8 cellular contexts compared by ENCODE assay signal in genomic region chrX:76427560-76428242, GRCh38. TPM values are rescaled to one million over a fixed set of nuclear protein-coding genes. Genes with fewer than 3 reads are reported as not detected.
A peak's percentile ranks its signal among the peaks of the same experiment; 100 is the strongest.
DNase-seq lines count a peak whose midpoint lies in the region; ATAC-seq and TF ChIP-seq lines count a peak whose summit lies in the region.

TSS of gene MAGEE1 (plus strand) at chrX:76427710. CDS start at chrX:76427931, 221 bp downstream.

- no peaks in the 10 kb centered on the region for H3K27me3 ChIP-seq in GM06990 (replicated peaks; ENCODE audit: control insufficient read depth, insufficient read depth, low read length)
- H3K27me3 ChIP-seq in WERI-Rb-1 (ENCODE audit: insufficient read depth, low read depth, severe bottlenecking): peaks cover 39% of the 10 kb centered on the region
- H3K27me3 ChIP-seq in breast epithelium: peaks cover 0 to 39% of the 10 kb centered on the region in 2 donors

- peak; percentile 86 for DNase-seq in GM06990 (ENCODE audit: extremely low read depth, insufficient read length)
- peak; percentile 73 for DNase-seq in NCI-H1092 treated with DMSO at 0.1 percent for 48 hours (lab: John Stamatoyannopoulos, UW)
- DNase-seq in WERI-Rb-1: peak; percentile 70
- peak; percentile 58 to 70 for DNase-seq in breast epithelium (ENCODE audit: low spot score in 2 of 2)
- DNase-seq in iPS-NIHi7 (ENCODE audit: extremely low spot score): peak; percentile 81
- DNase-seq in smooth muscle cell of the brain vasculature (ENCODE audit: low read depth, low spot score): peak; percentile 26
- DNase-seq in NK-92 treated with Interleukin-12 subunit alpha and Interleukin-12 subunit beta, amount 100 ng/mL, for 24 hours (lab: John Stamatoyannopoulos, UW): no peak

- TF ChIP-seq CTCF in GM06990 (IDR thresholded peaks at IDR 0.05; ENCODE audit: insufficient read depth, low read length, poor library complexity, severe bottlenecking) (no peak), WERI-Rb-1 (IDR thresholded peaks at IDR 0.05; ENCODE audit: low read depth, low read length) (no peak), breast epithelium (IDR thresholded peaks at IDR 0.05) (no peak)

- ATAC-seq in HG02571 (IDR thresholded peaks at IDR 0.05; ENCODE audit: unreplicated experiment): peak; percentile 87

- H3K4me3 ChIP-seq in GM06990 (replicated peaks; ENCODE audit: low read depth, low read length) (peak within 1 kb of the TSS; percentile 69), WERI-Rb-1 (ENCODE audit: low read depth, low read length) (peak within 1 kb of the TSS; percentile 45), breast epithelium (peak within 1 kb of the TSS; percentile 57 to 70 (median 68))

- no peaks in the 10 kb centered on the region for H3K4me1 ChIP-seq in breast epithelium

- intact Hi-C loops in breast epithelium (cut with DNase I; ENCODE audit: low total_unique reads): no loop called here

- H3K27ac ChIP-seq in WERI-Rb-1: no peak within 1 kb of the TSS
- H3K27ac ChIP-seq in breast epithelium: peak within 1 kb of the TSS; percentile 35 to 57

- H3K9me3 ChIP-seq in WERI-Rb-1 (ENCODE audit: severe bottlenecking): no peaks in the 10 kb centered on the region
- H3K9me3 ChIP-seq in breast epithelium: no peaks in the 10 kb centered on the region

- H3K36me3 ChIP-seq in GM06990 (ENCODE audit: control insufficient read depth, insufficient read depth, low read length): no peaks in the 10 kb centered on the region
- H3K36me3 ChIP-seq in WERI-Rb-1: no peaks in the 10 kb centered on the region
- H3K36me3 ChIP-seq in breast epithelium: no peaks in the 10 kb centered on the region

- TF ChIP-seq POLR2A in breast epithelium (IDR thresholded peaks at IDR 0.05): no peak

RNA-seq across cellular contexts. Expression of gene MAGEE1, which starts in this region (rescaled TPM):
- total RNA-seq in breast epithelium: 1 to 10 TPM in 2 of 3 donors, under 1 TPM in 1; 0.80 to 2.8 (median 2.6) TPM
